1 cellular context compared by ENCODE assay signal in genomic region chr7:100177040-100178001, GRCh38.
A peak's percentile ranks its signal among the peaks of the same experiment; 100 is the strongest.
TF ChIP-seq lines count a peak whose summit lies in the region.

GPC2 (minus strand) TSS chr7:100177381; CDS start chr7:100177199, 182 bp downstream.
A gene with protein sequence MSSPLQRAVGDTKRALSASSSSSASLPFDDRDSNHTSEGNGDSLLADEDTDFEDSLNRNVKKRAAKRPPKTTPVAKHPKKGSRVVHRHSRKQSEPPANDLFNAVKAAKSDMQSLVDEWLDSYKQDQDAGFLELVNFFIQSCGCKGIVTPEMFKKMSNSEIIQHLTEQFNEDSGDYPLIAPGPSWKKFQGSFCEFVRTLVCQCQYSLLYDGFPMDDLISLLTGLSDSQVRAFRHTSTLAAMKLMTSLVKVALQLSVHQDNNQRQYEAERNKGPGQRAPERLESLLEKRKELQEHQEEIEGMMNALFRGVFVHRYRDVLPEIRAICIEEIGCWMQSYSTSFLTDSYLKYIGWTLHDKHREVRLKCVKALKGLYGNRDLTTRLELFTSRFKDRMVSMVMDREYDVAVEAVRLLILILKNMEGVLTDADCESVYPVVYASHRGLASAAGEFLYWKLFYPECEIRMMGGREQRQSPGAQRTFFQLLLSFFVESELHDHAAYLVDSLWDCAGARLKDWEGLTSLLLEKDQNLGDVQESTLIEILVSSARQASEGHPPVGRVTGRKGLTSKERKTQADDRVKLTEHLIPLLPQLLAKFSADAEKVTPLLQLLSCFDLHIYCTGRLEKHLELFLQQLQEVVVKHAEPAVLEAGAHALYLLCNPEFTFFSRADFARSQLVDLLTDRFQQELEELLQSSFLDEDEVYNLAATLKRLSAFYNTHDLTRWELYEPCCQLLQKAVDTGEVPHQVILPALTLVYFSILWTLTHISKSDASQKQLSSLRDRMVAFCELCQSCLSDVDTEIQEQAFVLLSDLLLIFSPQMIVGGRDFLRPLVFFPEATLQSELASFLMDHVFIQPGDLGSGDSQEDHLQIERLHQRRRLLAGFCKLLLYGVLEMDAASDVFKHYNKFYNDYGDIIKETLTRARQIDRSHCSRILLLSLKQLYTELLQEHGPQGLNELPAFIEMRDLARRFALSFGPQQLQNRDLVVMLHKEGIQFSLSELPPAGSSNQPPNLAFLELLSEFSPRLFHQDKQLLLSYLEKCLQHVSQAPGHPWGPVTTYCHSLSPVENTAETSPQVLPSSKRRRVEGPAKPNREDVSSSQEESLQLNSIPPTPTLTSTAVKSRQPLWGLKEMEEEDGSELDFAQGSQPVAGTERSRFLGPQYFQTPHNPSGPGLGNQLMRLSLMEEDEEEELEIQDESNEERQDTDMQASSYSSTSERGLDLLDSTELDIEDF (plus strand): TSS chr7:100177918. CDS start chr7:100180557, 2,639 bp downstream.

TF ChIP-seq in K562, 482 proteins besides CTCF, POLR2A, EP300 and RAD21 (continued from another document and continues in another):
- TF ChIP-seq MGA (IDR thresholded peaks at IDR 0.05) (peak; percentile 99), CGGBP1 (CRISPR knock-in tag; IDR thresholded peaks at IDR 0.05) (no peak), ZNF431 (CRISPR knock-in tag; IDR thresholded peaks at IDR 0.05) (peak; percentile 72; the same call in 1 of the 2 replicates), DPF2 (IDR thresholded peaks at IDR 0.05) (no peak), LCOR (CRISPR knock-in tag; IDR thresholded peaks at IDR 0.05) (peak; percentile 86; the same call in 1 of the 2 replicates), SRF (CRISPR knock-in tag; IDR thresholded peaks at IDR 0.05) (peak in 1 of 2 experiments; percentile 70; a peak in 1 of 4 replicates), CBX3 (IDR thresholded peaks at IDR 0.05; ENCODE audit: borderline replicate concordance in 1 of 2, low read length in 2 of 2) (peak in 1 of 2 experiments; percentile 88; a peak in 1 of 3 replicates), ZBTB7A (IDR thresholded peaks at IDR 0.05; ENCODE audit: borderline replicate concordance, control insufficient read depth, low read depth, low read length) (0 out of 2 replicates have a peak, but pooled peaks have one; percentile 8), CHD2 (IDR thresholded peaks at IDR 0.05; ENCODE audit: low read depth, low read length) (0 out of 2 replicates have a peak, but pooled peaks have one; percentile 2), GATAD2A (IDR thresholded peaks at IDR 0.05) (no peak), EGR1 (conservative IDR thresholded peaks at IDR 0.05) (peak; percentile 58), VEZF1 (CRISPR knock-in tag; IDR thresholded peaks at IDR 0.05) (peak; percentile 68), ATF7 (IDR thresholded peaks at IDR 0.05) (peak; percentile 31; the same call in 1 of the 2 replicates), TEAD4 (IDR thresholded peaks at IDR 0.05; ENCODE audit: low read length) (no peak), TEAD4 (CRISPR knock-in tag; IDR thresholded peaks at IDR 0.05; ENCODE audit: borderline replicate concordance) (no peak), CEBPG (CRISPR knock-in tag; IDR thresholded peaks at IDR 0.05) (0 out of 2 replicates have a peak, but pooled peaks have one; percentile 5), CEBPG (tag; conservative IDR thresholded peaks at IDR 0.05 in 1 of 2, IDR thresholded peaks at IDR 0.05 in 1 of 2) (no peak), TOE1 (IDR thresholded peaks at IDR 0.05; ENCODE audit: borderline replicate concordance) (no peak), TOE1 (CRISPR knock-in tag; IDR thresholded peaks at IDR 0.05; ENCODE audit: borderline replicate concordance, low read depth) (peak; percentile 65; the same call in 1 of the 2 replicates), TFAP4 (CRISPR knock-in tag; IDR thresholded peaks at IDR 0.05; ENCODE audit: borderline replicate concordance) (peak; percentile 63; the same call in 1 of the 2 replicates), PHF8 (IDR thresholded peaks at IDR 0.05; ENCODE audit: borderline replicate concordance, low read length) (peak; percentile 62; the same call in 1 of the 2 replicates), KDM2B (CRISPR knock-in tag; IDR thresholded peaks at IDR 0.05) (peak; percentile 90)
- TF ChIP-seq, protein P1, sequence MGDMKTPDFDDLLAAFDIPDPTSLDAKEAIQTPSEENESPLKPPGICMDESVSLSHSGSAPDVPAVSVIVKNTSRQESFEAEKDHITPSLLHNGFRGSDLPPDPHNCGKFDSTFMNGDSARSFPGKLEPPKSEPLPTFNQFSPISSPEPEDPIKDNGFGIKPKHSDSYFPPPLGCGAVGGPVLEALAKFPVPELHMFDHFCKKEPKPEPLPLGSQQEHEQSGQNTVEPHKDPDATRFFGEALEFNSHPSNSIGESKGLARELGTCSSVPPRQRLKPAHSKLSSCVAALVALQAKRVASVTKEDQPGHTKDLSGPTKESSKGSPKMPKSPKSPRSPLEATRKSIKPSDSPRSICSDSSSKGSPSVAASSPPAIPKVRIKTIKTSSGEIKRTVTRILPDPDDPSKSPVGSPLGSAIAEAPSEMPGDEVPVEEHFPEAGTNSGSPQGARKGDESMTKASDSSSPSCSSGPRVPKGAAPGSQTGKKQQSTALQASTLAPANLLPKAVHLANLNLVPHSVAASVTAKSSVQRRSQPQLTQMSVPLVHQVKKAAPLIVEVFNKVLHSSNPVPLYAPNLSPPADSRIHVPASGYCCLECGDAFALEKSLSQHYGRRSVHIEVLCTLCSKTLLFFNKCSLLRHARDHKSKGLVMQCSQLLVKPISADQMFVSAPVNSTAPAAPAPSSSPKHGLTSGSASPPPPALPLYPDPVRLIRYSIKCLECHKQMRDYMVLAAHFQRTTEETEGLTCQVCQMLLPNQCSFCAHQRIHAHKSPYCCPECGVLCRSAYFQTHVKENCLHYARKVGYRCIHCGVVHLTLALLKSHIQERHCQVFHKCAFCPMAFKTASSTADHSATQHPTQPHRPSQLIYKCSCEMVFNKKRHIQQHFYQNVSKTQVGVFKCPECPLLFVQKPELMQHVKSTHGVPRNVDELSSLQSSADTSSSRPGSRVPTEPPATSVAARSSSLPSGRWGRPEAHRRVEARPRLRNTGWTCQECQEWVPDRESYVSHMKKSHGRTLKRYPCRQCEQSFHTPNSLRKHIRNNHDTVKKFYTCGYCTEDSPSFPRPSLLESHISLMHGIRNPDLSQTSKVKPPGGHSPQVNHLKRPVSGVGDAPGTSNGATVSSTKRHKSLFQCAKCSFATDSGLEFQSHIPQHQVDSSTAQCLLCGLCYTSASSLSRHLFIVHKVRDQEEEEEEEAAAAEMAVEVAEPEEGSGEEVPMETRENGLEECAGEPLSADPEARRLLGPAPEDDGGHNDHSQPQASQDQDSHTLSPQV (IDR thresholded peaks at IDR 0.05), result no peak
- TF ChIP-seq, protein P2, sequence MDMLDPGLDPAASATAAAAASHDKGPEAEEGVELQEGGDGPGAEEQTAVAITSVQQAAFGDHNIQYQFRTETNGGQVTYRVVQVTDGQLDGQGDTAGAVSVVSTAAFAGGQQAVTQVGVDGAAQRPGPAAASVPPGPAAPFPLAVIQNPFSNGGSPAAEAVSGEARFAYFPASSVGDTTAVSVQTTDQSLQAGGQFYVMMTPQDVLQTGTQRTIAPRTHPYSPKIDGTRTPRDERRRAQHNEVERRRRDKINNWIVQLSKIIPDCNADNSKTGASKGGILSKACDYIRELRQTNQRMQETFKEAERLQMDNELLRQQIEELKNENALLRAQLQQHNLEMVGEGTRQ (CRISPR knock-in tag; IDR thresholded peaks at IDR 0.05), result peak; percentile 79
- TF ChIP-seq, protein P3, sequence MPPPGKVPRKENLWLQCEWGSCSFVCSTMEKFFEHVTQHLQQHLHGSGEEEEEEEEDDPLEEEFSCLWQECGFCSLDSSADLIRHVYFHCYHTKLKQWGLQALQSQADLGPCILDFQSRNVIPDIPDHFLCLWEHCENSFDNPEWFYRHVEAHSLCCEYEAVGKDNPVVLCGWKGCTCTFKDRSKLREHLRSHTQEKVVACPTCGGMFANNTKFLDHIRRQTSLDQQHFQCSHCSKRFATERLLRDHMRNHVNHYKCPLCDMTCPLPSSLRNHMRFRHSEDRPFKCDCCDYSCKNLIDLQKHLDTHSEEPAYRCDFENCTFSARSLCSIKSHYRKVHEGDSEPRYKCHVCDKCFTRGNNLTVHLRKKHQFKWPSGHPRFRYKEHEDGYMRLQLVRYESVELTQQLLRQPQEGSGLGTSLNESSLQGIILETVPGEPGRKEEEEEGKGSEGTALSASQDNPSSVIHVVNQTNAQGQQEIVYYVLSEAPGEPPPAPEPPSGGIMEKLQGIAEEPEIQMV (tag; conservative IDR thresholded peaks at IDR 0.05; ENCODE audit: low read depth), result 0 out of 2 replicates have a peak, but pooled peaks have one; percentile 35
